ENCODE assay signal across 1 cellular context in the genomic region with DNA sequence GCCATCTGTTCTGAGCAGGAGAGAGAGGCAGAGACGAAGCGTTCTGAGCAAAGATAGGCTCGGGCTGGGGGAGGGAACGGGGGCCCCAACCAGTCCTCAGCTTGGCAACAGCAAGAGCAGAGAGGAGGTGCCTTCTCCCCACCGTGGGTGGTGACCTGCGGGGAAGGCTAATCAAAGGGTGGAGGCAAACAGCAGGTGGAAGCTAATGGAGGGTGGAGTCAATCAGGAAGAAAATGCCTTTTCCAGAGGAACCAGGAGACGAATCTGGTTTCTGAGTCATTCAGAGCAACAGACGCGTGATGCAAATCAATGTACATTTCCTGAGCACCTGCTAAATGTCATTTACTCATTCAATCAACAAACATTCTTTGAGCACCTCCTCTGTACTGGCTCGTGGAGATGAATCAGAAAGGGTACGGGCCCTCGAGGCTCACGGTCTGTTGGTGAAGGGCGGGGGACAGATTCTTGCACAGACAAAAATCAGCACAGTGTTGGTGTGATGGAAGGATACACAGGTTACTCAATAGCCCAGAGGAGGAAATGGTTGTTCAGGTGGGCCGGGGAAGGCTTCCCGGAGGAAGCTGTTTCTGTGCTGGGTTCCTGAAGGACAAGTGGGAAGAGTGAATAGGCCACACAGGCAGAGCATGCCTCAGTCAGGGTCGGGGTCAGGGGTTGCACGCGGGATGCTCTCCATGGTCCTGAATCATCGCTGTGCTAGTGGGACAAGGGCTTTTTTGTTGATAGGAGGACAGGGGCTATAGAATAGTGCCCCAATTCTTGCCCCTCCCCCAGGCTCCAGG.
TF ChIP-seq lines count a peak whose summit lies in the region.

No MANE protein-coding gene starts in this region.

TF ChIP-seq in HepG2, 621 proteins besides CTCF, POLR2A, EP300 and RAD21 (continued from another document and continues in another):
- TF ChIP-seq, protein P1, sequence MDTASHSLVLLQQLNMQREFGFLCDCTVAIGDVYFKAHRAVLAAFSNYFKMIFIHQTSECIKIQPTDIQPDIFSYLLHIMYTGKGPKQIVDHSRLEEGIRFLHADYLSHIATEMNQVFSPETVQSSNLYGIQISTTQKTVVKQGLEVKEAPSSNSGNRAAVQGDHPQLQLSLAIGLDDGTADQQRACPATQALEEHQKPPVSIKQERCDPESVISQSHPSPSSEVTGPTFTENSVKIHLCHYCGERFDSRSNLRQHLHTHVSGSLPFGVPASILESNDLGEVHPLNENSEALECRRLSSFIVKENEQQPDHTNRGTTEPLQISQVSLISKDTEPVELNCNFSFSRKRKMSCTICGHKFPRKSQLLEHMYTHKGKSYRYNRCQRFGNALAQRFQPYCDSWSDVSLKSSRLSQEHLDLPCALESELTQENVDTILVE (CRISPR knock-in tag; IDR thresholded peaks at IDR 0.05): peak; percentile 91
- TF ChIP-seq FOXM1 (CRISPR knock-in tag; IDR thresholded peaks at IDR 0.05) (0 out of 2 replicates have a peak, but pooled peaks have one; percentile 40), TBP (CRISPR knock-in tag; IDR thresholded peaks at IDR 0.05) (no peak), HNF1A (IDR thresholded peaks at IDR 0.05; ENCODE audit: low read depth) (no peak), HNF1A (CRISPR knock-in tag; IDR thresholded peaks at IDR 0.05; ENCODE audit: borderline replicate concordance) (no peak), NRL (CRISPR knock-in tag; IDR thresholded peaks at IDR 0.05; ENCODE audit: borderline replicate concordance) (no peak), ONECUT2 (CRISPR knock-in tag; IDR thresholded peaks at IDR 0.05) (peak; percentile 66; the same call in 1 of the 2 replicates), IRF1 (CRISPR knock-in tag; IDR thresholded peaks at IDR 0.05; ENCODE audit: low read depth) (no peak), ZSCAN25 (CRISPR knock-in tag; IDR thresholded peaks at IDR 0.05) (peak; percentile 66; the same call in 1 of the 2 replicates), ZBTB1 (CRISPR knock-in tag; IDR thresholded peaks at IDR 0.05; ENCODE audit: borderline replicate concordance) (peak; percentile 60; the same call in 1 of the 2 replicates), PCBP1 (IDR thresholded peaks at IDR 0.05; ENCODE audit: borderline replicate concordance, low read depth, low read length) (no peak), ZXDC (CRISPR knock-in tag; IDR thresholded peaks at IDR 0.05) (peak; percentile 59; the same call in 1 of the 2 replicates), ZSCAN12 (CRISPR knock-in tag; IDR thresholded peaks at IDR 0.05) (peak; percentile 78), HNRNPUL1 (IDR thresholded peaks at IDR 0.05; ENCODE audit: low read depth, low read length) (no peak), ZNF253 (CRISPR knock-in tag; IDR thresholded peaks at IDR 0.05; ENCODE audit: borderline replicate concordance) (no peak), ZNF224 (CRISPR knock-in tag; IDR thresholded peaks at IDR 0.05) (0 out of 2 replicates have a peak, but pooled peaks have one; percentile 66), TP53 (CRISPR knock-in tag; conservative IDR thresholded peaks at IDR 0.05) (no peak), MEF2D (CRISPR knock-in tag; IDR thresholded peaks at IDR 0.05) (peak; percentile 67), MYNN (CRISPR knock-in tag; IDR thresholded peaks at IDR 0.05; ENCODE audit: low read depth) (0 out of 2 replicates have a peak, but pooled peaks have one; percentile 59)
- TF ChIP-seq, protein P2, sequence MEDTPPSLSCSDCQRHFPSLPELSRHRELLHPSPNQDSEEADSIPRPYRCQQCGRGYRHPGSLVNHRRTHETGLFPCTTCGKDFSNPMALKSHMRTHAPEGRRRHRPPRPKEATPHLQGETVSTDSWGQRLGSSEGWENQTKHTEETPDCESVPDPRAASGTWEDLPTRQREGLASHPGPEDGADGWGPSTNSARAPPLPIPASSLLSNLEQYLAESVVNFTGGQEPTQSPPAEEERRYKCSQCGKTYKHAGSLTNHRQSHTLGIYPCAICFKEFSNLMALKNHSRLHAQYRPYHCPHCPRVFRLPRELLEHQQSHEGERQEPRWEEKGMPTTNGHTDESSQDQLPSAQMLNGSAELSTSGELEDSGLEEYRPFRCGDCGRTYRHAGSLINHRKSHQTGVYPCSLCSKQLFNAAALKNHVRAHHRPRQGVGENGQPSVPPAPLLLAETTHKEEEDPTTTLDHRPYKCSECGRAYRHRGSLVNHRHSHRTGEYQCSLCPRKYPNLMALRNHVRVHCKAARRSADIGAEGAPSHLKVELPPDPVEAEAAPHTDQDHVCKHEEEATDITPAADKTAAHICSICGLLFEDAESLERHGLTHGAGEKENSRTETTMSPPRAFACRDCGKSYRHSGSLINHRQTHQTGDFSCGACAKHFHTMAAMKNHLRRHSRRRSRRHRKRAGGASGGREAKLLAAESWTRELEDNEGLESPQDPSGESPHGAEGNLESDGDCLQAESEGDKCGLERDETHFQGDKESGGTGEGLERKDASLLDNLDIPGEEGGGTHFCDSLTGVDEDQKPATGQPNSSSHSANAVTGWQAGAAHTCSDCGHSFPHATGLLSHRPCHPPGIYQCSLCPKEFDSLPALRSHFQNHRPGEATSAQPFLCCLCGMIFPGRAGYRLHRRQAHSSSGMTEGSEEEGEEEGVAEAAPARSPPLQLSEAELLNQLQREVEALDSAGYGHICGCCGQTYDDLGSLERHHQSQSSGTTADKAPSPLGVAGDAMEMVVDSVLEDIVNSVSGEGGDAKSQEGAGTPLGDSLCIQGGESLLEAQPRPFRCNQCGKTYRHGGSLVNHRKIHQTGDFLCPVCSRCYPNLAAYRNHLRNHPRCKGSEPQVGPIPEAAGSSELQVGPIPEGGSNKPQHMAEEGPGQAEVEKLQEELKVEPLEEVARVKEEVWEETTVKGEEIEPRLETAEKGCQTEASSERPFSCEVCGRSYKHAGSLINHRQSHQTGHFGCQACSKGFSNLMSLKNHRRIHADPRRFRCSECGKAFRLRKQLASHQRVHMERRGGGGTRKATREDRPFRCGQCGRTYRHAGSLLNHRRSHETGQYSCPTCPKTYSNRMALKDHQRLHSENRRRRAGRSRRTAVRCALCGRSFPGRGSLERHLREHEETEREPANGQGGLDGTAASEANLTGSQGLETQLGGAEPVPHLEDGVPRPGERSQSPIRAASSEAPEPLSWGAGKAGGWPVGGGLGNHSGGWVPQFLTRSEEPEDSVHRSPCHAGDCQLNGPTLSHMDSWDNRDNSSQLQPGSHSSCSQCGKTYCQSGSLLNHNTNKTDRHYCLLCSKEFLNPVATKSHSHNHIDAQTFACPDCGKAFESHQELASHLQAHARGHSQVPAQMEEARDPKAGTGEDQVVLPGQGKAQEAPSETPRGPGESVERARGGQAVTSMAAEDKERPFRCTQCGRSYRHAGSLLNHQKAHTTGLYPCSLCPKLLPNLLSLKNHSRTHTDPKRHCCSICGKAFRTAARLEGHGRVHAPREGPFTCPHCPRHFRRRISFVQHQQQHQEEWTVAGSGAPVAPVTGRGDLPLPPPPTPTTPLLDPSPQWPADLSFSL (CRISPR knock-in tag; IDR thresholded peaks at IDR 0.05): no peak
- TF ChIP-seq, protein P3, sequence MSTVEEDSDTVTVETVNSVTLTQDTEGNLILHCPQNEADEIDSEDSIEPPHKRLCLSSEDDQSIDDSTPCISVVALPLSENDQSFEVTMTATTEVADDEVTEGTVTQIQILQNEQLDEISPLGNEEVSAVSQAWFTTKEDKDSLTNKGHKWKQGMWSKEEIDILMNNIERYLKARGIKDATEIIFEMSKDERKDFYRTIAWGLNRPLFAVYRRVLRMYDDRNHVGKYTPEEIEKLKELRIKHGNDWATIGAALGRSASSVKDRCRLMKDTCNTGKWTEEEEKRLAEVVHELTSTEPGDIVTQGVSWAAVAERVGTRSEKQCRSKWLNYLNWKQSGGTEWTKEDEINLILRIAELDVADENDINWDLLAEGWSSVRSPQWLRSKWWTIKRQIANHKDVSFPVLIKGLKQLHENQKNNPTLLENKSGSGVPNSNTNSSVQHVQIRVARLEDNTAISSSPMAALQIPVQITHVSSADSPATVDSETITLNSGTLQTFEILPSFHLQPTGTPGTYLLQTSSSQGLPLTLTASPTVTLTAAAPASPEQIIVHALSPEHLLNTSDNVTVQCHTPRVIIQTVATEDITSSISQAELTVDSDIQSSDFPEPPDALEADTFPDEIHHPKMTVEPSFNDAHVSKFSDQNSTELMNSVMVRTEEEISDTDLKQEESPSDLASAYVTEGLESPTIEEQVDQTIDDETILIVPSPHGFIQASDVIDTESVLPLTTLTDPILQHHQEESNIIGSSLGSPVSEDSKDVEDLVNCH (CRISPR knock-in tag; IDR thresholded peaks at IDR 0.05): no peak
- TF ChIP-seq, protein P4, sequence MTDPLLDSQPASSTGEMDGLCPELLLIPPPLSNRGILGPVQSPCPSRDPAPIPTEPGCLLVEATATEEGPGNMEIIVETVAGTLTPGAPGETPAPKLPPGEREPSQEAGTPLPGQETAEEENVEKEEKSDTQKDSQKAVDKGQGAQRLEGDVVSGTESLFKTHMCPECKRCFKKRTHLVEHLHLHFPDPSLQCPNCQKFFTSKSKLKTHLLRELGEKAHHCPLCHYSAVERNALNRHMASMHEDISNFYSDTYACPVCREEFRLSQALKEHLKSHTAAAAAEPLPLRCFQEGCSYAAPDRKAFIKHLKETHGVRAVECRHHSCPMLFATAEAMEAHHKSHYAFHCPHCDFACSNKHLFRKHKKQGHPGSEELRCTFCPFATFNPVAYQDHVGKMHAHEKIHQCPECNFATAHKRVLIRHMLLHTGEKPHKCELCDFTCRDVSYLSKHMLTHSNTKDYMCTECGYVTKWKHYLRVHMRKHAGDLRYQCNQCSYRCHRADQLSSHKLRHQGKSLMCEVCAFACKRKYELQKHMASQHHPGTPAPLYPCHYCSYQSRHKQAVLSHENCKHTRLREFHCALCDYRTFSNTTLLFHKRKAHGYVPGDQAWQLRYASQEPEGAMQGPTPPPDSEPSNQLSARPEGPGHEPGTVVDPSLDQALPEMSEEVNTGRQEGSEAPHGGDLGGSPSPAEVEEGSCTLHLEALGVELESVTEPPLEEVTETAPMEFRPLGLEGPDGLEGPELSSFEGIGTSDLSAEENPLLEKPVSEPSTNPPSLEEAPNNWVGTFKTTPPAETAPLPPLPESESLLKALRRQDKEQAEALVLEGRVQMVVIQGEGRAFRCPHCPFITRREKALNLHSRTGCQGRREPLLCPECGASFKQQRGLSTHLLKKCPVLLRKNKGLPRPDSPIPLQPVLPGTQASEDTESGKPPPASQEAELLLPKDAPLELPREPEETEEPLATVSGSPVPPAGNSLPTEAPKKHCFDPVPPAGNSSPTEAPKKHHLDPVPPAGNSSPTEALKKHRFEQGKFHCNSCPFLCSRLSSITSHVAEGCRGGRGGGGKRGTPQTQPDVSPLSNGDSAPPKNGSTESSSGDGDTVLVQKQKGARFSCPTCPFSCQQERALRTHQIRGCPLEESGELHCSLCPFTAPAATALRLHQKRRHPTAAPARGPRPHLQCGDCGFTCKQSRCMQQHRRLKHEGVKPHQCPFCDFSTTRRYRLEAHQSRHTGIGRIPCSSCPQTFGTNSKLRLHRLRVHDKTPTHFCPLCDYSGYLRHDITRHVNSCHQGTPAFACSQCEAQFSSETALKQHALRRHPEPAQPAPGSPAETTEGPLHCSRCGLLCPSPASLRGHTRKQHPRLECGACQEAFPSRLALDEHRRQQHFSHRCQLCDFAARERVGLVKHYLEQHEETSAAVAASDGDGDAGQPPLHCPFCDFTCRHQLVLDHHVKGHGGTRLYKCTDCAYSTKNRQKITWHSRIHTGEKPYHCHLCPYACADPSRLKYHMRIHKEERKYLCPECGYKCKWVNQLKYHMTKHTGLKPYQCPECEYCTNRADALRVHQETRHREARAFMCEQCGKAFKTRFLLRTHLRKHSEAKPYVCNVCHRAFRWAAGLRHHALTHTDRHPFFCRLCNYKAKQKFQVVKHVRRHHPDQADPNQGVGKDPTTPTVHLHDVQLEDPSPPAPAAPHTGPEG (CRISPR knock-in tag; IDR thresholded peaks at IDR 0.05): peak; percentile 74; the same call in 1 of the 2 replicates
